15 cellular contexts compared by ENCODE assay signal in the genomic region with DNA sequence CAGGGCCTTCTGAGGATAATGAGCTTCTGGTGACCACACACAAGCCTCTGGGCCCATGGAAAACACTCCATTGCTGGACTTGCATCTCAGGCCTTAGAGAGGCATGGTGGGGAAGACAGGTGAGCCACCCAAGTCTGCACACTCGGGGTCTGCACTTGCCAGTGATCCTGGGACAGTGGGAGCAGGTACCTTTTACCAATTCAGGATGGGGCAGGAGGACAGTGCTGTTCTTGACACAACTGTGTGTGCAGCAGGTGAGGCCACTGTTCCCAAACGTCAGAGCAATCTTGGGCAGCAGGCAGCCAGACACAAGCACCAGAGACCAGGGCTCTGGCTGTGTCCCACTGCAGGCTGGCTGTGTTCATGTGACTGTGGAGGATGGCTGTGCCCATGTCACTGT.
DNase-seq lines count a peak whose midpoint lies in the region; ATAC-seq, FAIRE-seq and TF ChIP-seq lines count a peak whose summit lies in the region.
"Had no signal": no experiment of that assay in that cellular context is flagged by ENCODE, and none has a peak within 500 bp of the region (broad histone marks: within the 10 kb centered on the region; RNA-seq: fewer than 3 reads in every experiment).

No MANE protein-coding gene starts in this region.

- DNase-seq in left ventricle myocardium inferior = peak; percentile 3
- DNase-seq in right cardiac atrium = no peak
- peak; percentile 13 for DNase-seq in kidney
- DNase-seq in posterior vena cava (ENCODE audit: low spot score) = peak; percentile 40
- DNase-seq in psoas muscle = no peak
- DNase-seq: ACHN, AML-193, MG63, NCI-H1092, NCI-H146, NCI-H2081, NCI-H524 had no signal

- no peaks in the 10 kb centered on the region for H3K36me3 ChIP-seq in left ventricle myocardium inferior
- no peaks in the 10 kb centered on the region for H3K36me3 ChIP-seq in kidney (ENCODE audit: control insufficient read depth in 1 of 2, insufficient read depth in 2 of 2, low read length in 2 of 2)
- H3K36me3 ChIP-seq in psoas muscle (ENCODE audit: insufficient read depth in 1 of 2, low read depth in 1 of 2) = no peaks in the 10 kb centered on the region
- H3K36me3 ChIP-seq: MG63 had no signal

- H3K27ac ChIP-seq in left ventricle myocardium inferior (replicated peaks) (no peak overlapping the region), right cardiac atrium (ENCODE audit: low read length) (no peak overlapping the region), kidney (ENCODE audit: low read depth in 2 of 2, low read length in 2 of 2) (no peak overlapping the region), psoas muscle (no peak overlapping the region)

- intact Hi-C loops in left ventricle myocardium inferior (cut with micrococcal nuclease) = no loop called here
- intact Hi-C loops in right cardiac atrium (cut with DNase I) = no loop called here
- intact Hi-C loops in kidney (cut with DNase I) = no loop called here
- intact Hi-C loops in posterior vena cava (cut with DNase I) = no loop called here
- intact Hi-C loops in psoas muscle (cut with DNase I) = no loop called here

- H3K9me3 ChIP-seq in left ventricle myocardium inferior (replicated peaks) (no peaks in the 10 kb centered on the region), right cardiac atrium (ENCODE audit: control insufficient read depth, low read length) (no peaks in the 10 kb centered on the region), kidney (ENCODE audit: control insufficient read depth in 1 of 2, low read length in 2 of 2) (no peaks in the 10 kb centered on the region), psoas muscle (no peaks in the 10 kb centered on the region)
- H3K9me3 ChIP-seq: MG63 had no signal

- H3K27me3 ChIP-seq in left ventricle myocardium inferior (ENCODE audit: low read depth) = peaks cover 14% of the 10 kb centered on the region
- no peaks in the 10 kb centered on the region for H3K27me3 ChIP-seq in right cardiac atrium (ENCODE audit: control insufficient read depth, insufficient read depth)
- no peaks in the 10 kb centered on the region for H3K27me3 ChIP-seq in psoas muscle (ENCODE audit: insufficient read depth in 3 of 3, low read length in 2 of 3)
- H3K27me3 ChIP-seq: MG63 had no signal

- H3K9ac ChIP-seq in kidney (ENCODE audit: low read length in 2 of 2) = no peak overlapping the region

- 67% methylated on average over 2 of the region's 2 CpGs for whole genome bisulfite sequencing in right cardiac atrium
- WGBS in psoas muscle, 3 donors = 67 to 85% (median 68%) methylated on average over 2 of the region's 2 CpGs

- peaks cover 5% of the 10 kb centered on the region for H3K4me1 ChIP-seq in left ventricle myocardium inferior
- H3K4me1 ChIP-seq in right cardiac atrium (ENCODE audit: control insufficient read depth, insufficient read depth, low read length) = no peaks in the 10 kb centered on the region
- H3K4me1 ChIP-seq in kidney (ENCODE audit: control insufficient read depth in 1 of 2, insufficient read depth in 1 of 2, low read depth in 1 of 2, low read length in 2 of 2) = no peaks in the 10 kb centered on the region
- H3K4me1 ChIP-seq in psoas muscle = no peaks in the 10 kb centered on the region

- H3K4me3 ChIP-seq in left ventricle myocardium inferior = no peak overlapping the region
- H3K4me3 ChIP-seq in right cardiac atrium (ENCODE audit: low read length) = no peak overlapping the region
- no peak overlapping the region for H3K4me3 ChIP-seq in kidney (ENCODE audit: low read length in 2 of 2)
- H3K4me3 ChIP-seq in psoas muscle = no peak overlapping the region
- H3K4me3 ChIP-seq: MG63 had no signal

- FAIRE-seq in kidney (lab: Jason Lieb, UNC) = no peak
- FAIRE-seq: GM12892 had no signal

- TF ChIP-seq CTCF in left ventricle myocardium inferior (IDR thresholded peaks at IDR 0.05; ENCODE audit: borderline replicate concordance) = no peak
- no peak for TF ChIP-seq CTCF in kidney (IDR thresholded peaks at IDR 0.05; ENCODE audit: borderline replicate concordance, extremely low read depth, insufficient read depth)
- no peak for TF ChIP-seq CTCF in psoas muscle (IDR thresholded peaks at IDR 0.05)

- ATAC-seq in right cardiac atrium (no peak), SK-N-SH treated with all-trans-retinoic acid at 6 μM for 48 hours (no peak), psoas muscle (no peak), GM21447 (IDR thresholded peaks at IDR 0.05; ENCODE audit: unreplicated experiment) (no peak)

TF ChIP-seq in SK-N-SH treated with all-trans-retinoic acid at 6 μM for 48 hours, 23 proteins besides CTCF, POLR2A, EP300 and RAD21:
- TF ChIP-seq, protein P1, sequence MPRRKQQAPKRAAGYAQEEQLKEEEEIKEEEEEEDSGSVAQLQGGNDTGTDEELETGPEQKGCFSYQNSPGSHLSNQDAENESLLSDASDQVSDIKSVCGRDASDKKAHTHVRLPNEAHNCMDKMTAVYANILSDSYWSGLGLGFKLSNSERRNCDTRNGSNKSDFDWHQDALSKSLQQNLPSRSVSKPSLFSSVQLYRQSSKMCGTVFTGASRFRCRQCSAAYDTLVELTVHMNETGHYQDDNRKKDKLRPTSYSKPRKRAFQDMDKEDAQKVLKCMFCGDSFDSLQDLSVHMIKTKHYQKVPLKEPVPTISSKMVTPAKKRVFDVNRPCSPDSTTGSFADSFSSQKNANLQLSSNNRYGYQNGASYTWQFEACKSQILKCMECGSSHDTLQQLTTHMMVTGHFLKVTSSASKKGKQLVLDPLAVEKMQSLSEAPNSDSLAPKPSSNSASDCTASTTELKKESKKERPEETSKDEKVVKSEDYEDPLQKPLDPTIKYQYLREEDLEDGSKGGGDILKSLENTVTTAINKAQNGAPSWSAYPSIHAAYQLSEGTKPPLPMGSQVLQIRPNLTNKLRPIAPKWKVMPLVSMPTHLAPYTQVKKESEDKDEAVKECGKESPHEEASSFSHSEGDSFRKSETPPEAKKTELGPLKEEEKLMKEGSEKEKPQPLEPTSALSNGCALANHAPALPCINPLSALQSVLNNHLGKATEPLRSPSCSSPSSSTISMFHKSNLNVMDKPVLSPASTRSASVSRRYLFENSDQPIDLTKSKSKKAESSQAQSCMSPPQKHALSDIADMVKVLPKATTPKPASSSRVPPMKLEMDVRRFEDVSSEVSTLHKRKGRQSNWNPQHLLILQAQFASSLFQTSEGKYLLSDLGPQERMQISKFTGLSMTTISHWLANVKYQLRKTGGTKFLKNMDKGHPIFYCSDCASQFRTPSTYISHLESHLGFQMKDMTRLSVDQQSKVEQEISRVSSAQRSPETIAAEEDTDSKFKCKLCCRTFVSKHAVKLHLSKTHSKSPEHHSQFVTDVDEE (CRISPR knock-in tag; IDR thresholded peaks at IDR 0.05) = no peak

Comparison
In these comparisons a context has a peak if more than half of its experiments do, and no peak if none do; other contexts are left out.
1. DNase-seq: peak in left ventricle myocardium inferior (single experiment), kidney (single experiment) and posterior vena cava (single experiment); none in right cardiac atrium (0 of 3) and psoas muscle (0 of 2).